Comparison of ENCODE assay signal across 8 cellular contexts in genomic region chr11:94511932-94512781, GRCh38. TPM values are rescaled to one million over a fixed set of nuclear protein-coding genes. Genes with fewer than 3 reads are reported as not detected.
A peak's percentile ranks its signal among the peaks of the same experiment; 100 is the strongest.
DNase-seq lines count a peak whose midpoint lies in the region; FAIRE-seq and TF ChIP-seq lines count a peak whose summit lies in the region.

A gene with protein sequence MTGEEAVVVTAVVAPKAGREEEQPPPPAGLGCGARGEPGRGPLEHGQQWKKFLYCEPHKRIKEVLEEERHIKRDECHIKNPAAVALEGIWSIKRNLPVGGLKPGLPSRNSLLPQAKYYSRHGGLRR (plus strand): TSS chr11:94512461. CDS start chr11:94512529, 68 bp downstream.

- H3K9me1 ChIP-seq in endothelial cell of umbilical vein (replicated peaks; ENCODE audit: control insufficient read depth, extremely low read depth, insufficient read depth, low read length) = no peaks in the 10 kb centered on the region

- intact Hi-C loops in endothelial cell of umbilical vein (cut with micrococcal nuclease) = no loop called here

- dilution Hi-C loops in endothelial cell of umbilical vein (cut with MboI; ENCODE audit: extremely low pct_ligation_motif_present, low sequenced_read_pairs) = no loop called here

- H3K27me3 ChIP-seq in endothelial cell of umbilical vein (ENCODE audit: control insufficient read depth in 2 of 2, insufficient read depth in 2 of 2, low read length in 2 of 2) = peaks cover 17 to 29% of the 10 kb centered on the region in 2 experiments

- H3K36me3 ChIP-seq in ES-I3 (ENCODE audit: insufficient read depth, low read length) (no peaks in the 10 kb centered on the region), endothelial cell of umbilical vein (ENCODE audit: control insufficient read depth in 2 of 2, extremely low read depth in 1 of 2, insufficient read depth in 2 of 2, low read length in 2 of 2) (no peaks in the 10 kb centered on the region), mesodermal cell (ENCODE audit: control insufficient read depth, insufficient read depth, low read length) (no peaks in the 10 kb centered on the region)

- no peak for TF ChIP-seq POLR2A in endothelial cell of umbilical vein (IDR thresholded peaks at IDR 0.05; ENCODE audit: low read depth, low read length)

- 24 to 28% methylated on average over 41 to 43 of the region's 53 CpGs for WGBS in mesodermal cell (ENCODE audit: insufficient coverage in 2 of 2), 2 experiments

- H3K27ac ChIP-seq in endothelial cell of umbilical vein (ENCODE audit: insufficient read depth, low read depth, low read length) (no peak within 1 kb of the TSS), mesodermal cell (ENCODE audit: low read depth, low read length, severe bottlenecking) (no peak within 1 kb of the TSS)

- peak within 1 kb of the TSS; percentile 43 for H2AFZ ChIP-seq in endothelial cell of umbilical vein (ENCODE audit: low read depth, low read length)

- DNase-seq in HEK293T (ENCODE audit: extremely low spot score) (peak; percentile 76), NCI-H2029 (lab: John Stamatoyannopoulos, UW) (peak; percentile 57), endothelial cell of umbilical vein (ENCODE audit: low read depth, low spot score) (peak; percentile 49)
- DNase-seq in activated CD8-positive, alpha-beta memory T cell treated with anti-CD3 and anti-CD28 coated beads for 48 hours (ENCODE audit: low read depth in 2 of 3, low spot score in 2 of 3) = peak; percentile 23 to 29 (median 26)
- peak; percentile 42 for DNase-seq in stimulated activated CD8-positive, alpha-beta memory T cell treated with anti-CD3 and anti-CD28 coated beads, Interleukin-12 subunit alpha, Interleukin-12 subunit beta, amount 100 ng/mL, for 4 hours (ENCODE audit: low read depth)
- DNase-seq in effector CD4-positive, alpha-beta T cell = no peak

- peak within 1 kb of the TSS; percentile 63 for H3K4me2 ChIP-seq in endothelial cell of umbilical vein (ENCODE audit: insufficient read depth, low read length)

- H3K4me1 ChIP-seq in ES-I3 (ENCODE audit: insufficient read depth, low read length) (peaks cover 5% of the 10 kb centered on the region; the same call in 1 of the 2 replicates), endothelial cell of umbilical vein (ENCODE audit: control insufficient read depth, extremely low read depth, insufficient read depth, low read length) (peaks cover 4% of the 10 kb centered on the region), mesodermal cell (ENCODE audit: control insufficient read depth, insufficient read depth, low read length, poor library complexity, severe bottlenecking) (peaks cover 4% of the 10 kb centered on the region)

- H4K20me1 ChIP-seq in endothelial cell of umbilical vein (replicated peaks; ENCODE audit: control insufficient read depth, extremely low read depth, insufficient read depth, low read length) = no peaks in the 10 kb centered on the region

- POLR2A ChIA-PET in HEK293T (lab: Yijun Ruan, JAX) = interaction anchor here (1.2 kb wide), 1 partner anchor 19 kb away, joined by 3 read pairs; the partner anchor contains the start of genes ANKRD49 and MRE11
- POLR2A ChIA-PET in endothelial cell of umbilical vein (lab: Charles Lee) = no interaction called here

- no peaks in the 10 kb centered on the region for H3K79me2 ChIP-seq in endothelial cell of umbilical vein (ENCODE audit: control insufficient read depth, insufficient read depth, low read length)

- CTCF ChIA-PET in HEK293T (lab: Yijun Ruan, JAX) = interaction anchor here (0.6 to 1.4 kb wide), 5 partner anchors 9 to 617 kb away, joined by 3 read pairs; no protein-coding TSS in a partner anchor
- CTCF ChIA-PET in endothelial cell of umbilical vein (lab: Charles Lee) = interaction anchor here (0.9 to 2.1 kb wide), 9 partner anchors 7 to 616 kb away, joined by 3 to 17 read pairs (median 4); no protein-coding TSS in a partner anchor

- H3K9me3 ChIP-seq in ES-I3 (ENCODE audit: control insufficient read depth, insufficient read depth, low read length) (no peaks in the 10 kb centered on the region), endothelial cell of umbilical vein (replicated peaks; ENCODE audit: control insufficient read depth, insufficient read depth, low read length) (no peaks in the 10 kb centered on the region), mesodermal cell (ENCODE audit: control insufficient read depth, low read length) (no peaks in the 10 kb centered on the region)

- BruUV-seq in endothelial cell of umbilical vein (replicated peaks; lab: Mats Ljungman, UMichigan) = no TSS peak

- H3K9ac ChIP-seq in ES-I3 (ENCODE audit: low read depth, low read length) (peak within 1 kb of the TSS; percentile 55; the same call in 1 of the 2 replicates), endothelial cell of umbilical vein (replicated peaks; ENCODE audit: extremely low read depth, insufficient read depth, low read length) (no peak within 1 kb of the TSS)

- H3K4me3 ChIP-seq in endothelial cell of umbilical vein (replicated peaks in 1 of 3; ENCODE audit: insufficient read depth in 1 of 3, low read depth in 1 of 3, low read length in 3 of 3) = peak within 1 kb of the TSS; percentile 9 to 40 (median 31)
- H3K4me3 ChIP-seq in mesodermal cell (ENCODE audit: extremely low read depth, insufficient read depth, low read length, poor library complexity, severe bottlenecking) = peak within 1 kb of the TSS; percentile 44

- no peak for TF ChIP-seq CTCF in endothelial cell of umbilical vein (IDR thresholded peaks at IDR 0.05; ENCODE audit: extremely low read depth in 1 of 2, insufficient read depth in 1 of 2, low read depth in 1 of 2, low read length in 2 of 2)

- FAIRE-seq in endothelial cell of umbilical vein (lab: Jason Lieb, UNC) = no peak

TF ChIP-seq in HEK293T, 16 proteins besides CTCF, POLR2A, EP300 and RAD21:
- no peak for TF ChIP-seq SUZ12 (IDR thresholded peaks at IDR 0.05)
TF ChIP-seq in HEK293T: peak in this region for 0.

TF ChIP-seq in endothelial cell of umbilical vein, 7 proteins besides CTCF, POLR2A, EP300 and RAD21:
- TF ChIP-seq JUN (IDR thresholded peaks at IDR 0.05; ENCODE audit: borderline replicate concordance, insufficient read depth, insufficient read length, low read depth) (no peak), EZH2 (IDR thresholded peaks at IDR 0.05; ENCODE audit: borderline replicate concordance, low read depth, low read length, severe bottlenecking) (no peak), GATA2 (IDR thresholded peaks at IDR 0.05; ENCODE audit: insufficient read depth, insufficient read length, low read depth, low read length) (no peak), FOS (IDR thresholded peaks at IDR 0.05; ENCODE audit: borderline replicate concordance, insufficient read depth, low read length) (no peak), MAX (IDR thresholded peaks at IDR 0.05; ENCODE audit: insufficient read depth, insufficient read length) (no peak), MYC (IDR thresholded peaks at IDR 0.05; ENCODE audit: low read depth, low read length) (no peak), POLR2AphosphoS5 (IDR thresholded peaks at IDR 0.05; ENCODE audit: insufficient read depth, low read depth, low read length) (no peak)

RNA-seq across cellular contexts. Expression of the gene that starts here (rescaled TPM):
- total RNA-seq in endothelial cell of umbilical vein = not detected in 2 replicates
- polyA plus RNA-seq in endothelial cell of umbilical vein = not detected in 2 replicates
- not detected in 2 replicates for polyA plus RNA-seq in endothelial cell of umbilical vein (2011; cell fraction: cytosol; rRNA removed)
- polyA plus RNA-seq in endothelial cell of umbilical vein (2011; cell fraction: nucleus; rRNA removed) = not detected in 2 replicates
- not detected in 2 replicates for polyA plus RNA-seq in endothelial cell of umbilical vein (2012)
- polyA minus RNA-seq in endothelial cell of umbilical vein = not detected in 2 replicates
- polyA minus RNA-seq in endothelial cell of umbilical vein (2011; cell fraction: cytosol; rRNA and poly(A)+ RNA removed) = not detected
- polyA minus RNA-seq in endothelial cell of umbilical vein (2011; cell fraction: nucleus; rRNA and poly(A)+ RNA removed) = not detected in 2 replicates
- not detected for polyA plus RNA-seq in mesodermal cell (2013, experiment 1 of 2)
- not detected for polyA plus RNA-seq in mesodermal cell (2013, experiment 2 of 2)

Comparison
In these comparisons a context has a peak if more than half of its experiments do, and no peak if none do; other contexts are left out.
1. Peak in DNase-seq, H3K4me3 ChIP-seq and H3K4me2 ChIP-seq in endothelial cell of umbilical vein; RNA of the gene not detected or under 1 TPM.